ENCODE assay signal across 28 cellular contexts in genomic region chr12:13749380-13749779, GRCh38.
DNase-seq lines count a peak whose midpoint lies in the region; ATAC-seq, FAIRE-seq and TF ChIP-seq lines count a peak whose summit lies in the region.
"Had no signal": no experiment of that assay in that cellular context is flagged by ENCODE, and none has a peak within 500 bp of the region (broad histone marks: within the 10 kb centered on the region; RNA-seq: fewer than 3 reads in every experiment).

No MANE protein-coding gene starts in this region.

- TF ChIP-seq POLR2A in H1 (IDR thresholded peaks at IDR 0.05; ENCODE audit: control extremely low read depth in 1 of 2, low read depth in 2 of 2, low read length in 2 of 2) = no peak

- TF ChIP-seq RAD21 in H1 (IDR thresholded peaks at IDR 0.05 in 1 of 2, conservative IDR thresholded peaks at IDR 0.05 in 1 of 2; ENCODE audit: low read depth in 2 of 2, low read length in 2 of 2) = no peak

- peak in 1 of 2 experiments; percentile 34; a peak in 1 of 3 replicates for TF ChIP-seq EP300 in H1 (IDR thresholded peaks at IDR 0.05; ENCODE audit: borderline replicate concordance in 1 of 2, low read depth in 2 of 2, low read length in 2 of 2)

- H3K79me1 ChIP-seq in H1 (ENCODE audit: low read depth, low read length) (no peaks in the 10 kb centered on the region), mesendoderm (ENCODE audit: low read length) (no peaks in the 10 kb centered on the region)

- peak overlapping the region; percentile 32 to 49 for H3K4me2 ChIP-seq in H1 (ENCODE audit: insufficient read depth in 1 of 2, low read depth in 2 of 2, low read length in 2 of 2)
- no peak overlapping the region for H3K4me2 ChIP-seq in mesendoderm (ENCODE audit: low read length)
- H3K4me2 ChIP-seq: BLaER1 had no signal

- ATAC-seq in GM21447 (IDR thresholded peaks at IDR 0.05; ENCODE audit: unreplicated experiment) = no peak
- ATAC-seq in HG03442 (IDR thresholded peaks at IDR 0.05; ENCODE audit: unreplicated experiment) = no peak
- ATAC-seq in GM18858 (IDR thresholded peaks at IDR 0.05; ENCODE audit: unreplicated experiment) = no peak
- ATAC-seq: activated CD4-positive, CD25-positive, alpha-beta regulatory T cell treated with anti-CD3 and anti-CD28 coated beads, Interleukin-2, amount 50 U/mL, for 24 hours; naive thymus-derived CD4-positive, alpha-beta T cell; stimulated activated naive B cell treated with anti-CD40 and anti-IgM and Interleukin-4, amounts not matched to agents 10 μg/mL and 1 μg/mL and 100 μg/mL, for 72 hours; upper lobe of right lung had no signal

- H3K9me3 ChIP-seq in HEK293 (ENCODE audit: control insufficient read depth, insufficient read depth, low read depth, low read length) = no peaks in the 10 kb centered on the region
- H3K9me3 ChIP-seq in H1 (ENCODE audit: insufficient read depth in 2 of 2, low read depth in 1 of 2, low read length in 1 of 2) = no peaks in the 10 kb centered on the region
- H3K9me3 ChIP-seq: BLaER1, colonic mucosa, left ventricle myocardium inferior, upper lobe of right lung had no signal

- H3K4ac ChIP-seq in H1 (replicated peaks; ENCODE audit: insufficient read length, low read depth, low read length) (no peak overlapping the region), mesendoderm (ENCODE audit: low read depth, low read length) (no peak overlapping the region)

- no peak overlapping the region for H4K8ac ChIP-seq in H1 (ENCODE audit: extremely low read depth, insufficient read depth, low read length)
- no peak overlapping the region for H4K8ac ChIP-seq in mesendoderm (ENCODE audit: low read depth, low read length)

- no peak overlapping the region for H3K14ac ChIP-seq in H1 (ENCODE audit: insufficient read length)

- CTCF ChIA-PET in HEK293 (lab: Yijun Ruan, JAX) = interaction anchor here (1.0 kb wide), 1 partner anchor 233 kb away, joined by 3 read pairs; no protein-coding TSS in a partner anchor
- CTCF ChIA-PET in H1 (lab: Charles Lee; ENCODE audit: partially characterized antibody) = interaction anchor here (1.0 to 2.2 kb wide), 6 partner anchors 13 to 515 kb away, joined by 3 to 7 read pairs (median 4); no protein-coding TSS in a partner anchor

- H2BK12ac ChIP-seq in H1 (ENCODE audit: low read depth, low read length) = no peak overlapping the region

- WGBS in H1 (ENCODE audit: extremely low coverage in 1 of 2, insufficient coverage in 1 of 2, insufficient read length in 1 of 2, insufficient replicate concordance in 2 of 2, low coverage in 1 of 2, low lambda C conversion rate in 2 of 2, missing lambda C conversion rate in 1 of 2), 2 experiments = 0% methylated on average over 1 of the region's 1 CpG; no CpG with 5 or more reads in 1 of the 2 experiments
- no CpG with 5 or more reads among the region's 1 CpG for WGBS in mesendoderm (ENCODE audit: extremely low coverage, insufficient coverage, low lambda C conversion rate)

- H3K18ac ChIP-seq in H1 (ENCODE audit: extremely low read depth, low read length) (no peak overlapping the region), mesendoderm (ENCODE audit: low read length) (no peak overlapping the region)

- no peak overlapping the region for H3K56ac ChIP-seq in H1 (replicated peaks; ENCODE audit: insufficient read length, low read depth, low read length)
- H3K56ac ChIP-seq in mesendoderm (ENCODE audit: low read length) = no peak overlapping the region

- no peak overlapping the region for H2AFZ ChIP-seq in H1 (ENCODE audit: low read length)

- H4K20me1 ChIP-seq in H1 (replicated peaks in 1 of 2; ENCODE audit: control insufficient read depth in 1 of 2, insufficient read depth in 2 of 2, low read length in 2 of 2) = no peaks in the 10 kb centered on the region
- H4K20me1 ChIP-seq: BLaER1 had no signal

- H3K27me3 ChIP-seq in H1 (replicated peaks in 1 of 4; ENCODE audit: control insufficient read depth in 3 of 4, extremely low read depth in 1 of 4, insufficient read depth in 3 of 4, low read length in 3 of 4) (peaks cover 1 to 13% (median 7%) of the 10 kb centered on the region in 4 experiments; a peak in 5 of 7 replicates), mesendoderm (ENCODE audit: insufficient read depth, low read length, poor library complexity) (peaks cover 13% of the 10 kb centered on the region)
- H3K27me3 ChIP-seq: BLaER1, colonic mucosa had no signal

- H4K91ac ChIP-seq in H1 (replicated peaks; ENCODE audit: insufficient read length, low read length) = no peak overlapping the region

- H2AK5ac ChIP-seq in H1 (ENCODE audit: low read depth, low read length) (no peak overlapping the region), mesendoderm (ENCODE audit: low read length) (no peak overlapping the region)

- H2BK5ac ChIP-seq in H1 (ENCODE audit: low read depth, low read length) = no peak overlapping the region
- H2BK5ac ChIP-seq in mesendoderm (ENCODE audit: low read length) = no peak overlapping the region

- DNase-seq in NCI-H1930 (lab: John Stamatoyannopoulos, UW) (peak; percentile 3 to 6), H1 (ENCODE audit: low read depth in 1 of 2, low spot score in 2 of 2) (peak; percentile 46 to 70), mesendoderm (peak; percentile 81), KBM-7 (no peak)
- DNase-seq: activated CD4-positive, alpha-beta memory T cell treated with anti-CD3 and anti-CD28 coated beads for 36 hours; activated CD8-positive, alpha-beta memory T cell treated with anti-CD3 and anti-CD28 coated beads, Interleukin-2, amount 50 U/mL, for 4 hours; activated naive CD4-positive, alpha-beta T cell treated with anti-CD3 and anti-CD28 coated beads, Interleukin-2, amount 10 ng/mL, durations not matched to agents 7 days and 5 days; amniotic stem cell; colonic mucosa; DMS53; effector memory CD4-positive, alpha-beta T cell; head of caudate nucleus; left ventricle myocardium inferior; naive thymus-derived CD4-positive, alpha-beta T cell; NCI-H774; stimulated activated CD4-positive, alpha-beta T cell treated with anti-CD3 and anti-CD28 coated beads, Interleukin-15, amount 100 ng/mL, for 24 hours; stimulated activated naive B cell treated with anti-CD40 and anti-IgM and Interleukin-4, amounts not matched to agents 10 μg/mL and 1 μg/mL and 100 μg/mL, for 72 hours; upper lobe of right lung had no signal

- no peaks in the 10 kb centered on the region for H3K23me2 ChIP-seq in H1 (ENCODE audit: low read depth, low read length)

- no peak overlapping the region for H4K5ac ChIP-seq in H1 (ENCODE audit: insufficient read length, low read depth, low read length)
- H4K5ac ChIP-seq in mesendoderm (ENCODE audit: low read length) = no peak overlapping the region

- TF ChIP-seq CTCF in HEK293 (tag by site-specific recombination; IDR thresholded peaks at IDR 0.05) = no peak
- no peak for TF ChIP-seq CTCF in H1 (IDR thresholded peaks at IDR 0.05; ENCODE audit: control extremely low read depth in 1 of 3, insufficient read depth in 1 of 3, low read depth in 1 of 3, low read length in 3 of 3)

- POLR2A ChIA-PET in HEK293 (lab: Yijun Ruan, JAX) = no interaction called here
- POLR2A ChIA-PET in H1 (lab: Charles Lee; ENCODE audit: partially characterized antibody) = interaction anchor here (0.9 kb wide), 2 partner anchors 192 to 233 kb away, joined by 3 to 4 read pairs; no protein-coding TSS in a partner anchor

- no peak overlapping the region for H3K23ac ChIP-seq in H1 (ENCODE audit: insufficient read length)
- H3K23ac ChIP-seq in mesendoderm (ENCODE audit: low read length) = no peak overlapping the region

- H2BK20ac ChIP-seq in H1 (ENCODE audit: low read length) = no peak overlapping the region

- no peak overlapping the region for H3K9ac ChIP-seq in H1 (replicated peaks in 1 of 4; ENCODE audit: extremely low read depth in 1 of 4, low read depth in 3 of 4, low read length in 3 of 4)
- no peak overlapping the region for H3K9ac ChIP-seq in mesendoderm (ENCODE audit: low read length)
- H3K9ac ChIP-seq: BLaER1 had no signal

- H3K36me3 ChIP-seq in HEK293 (ENCODE audit: control insufficient read depth in 2 of 2, insufficient read depth in 1 of 2, low read length in 2 of 2) (no peaks in the 10 kb centered on the region), H1 (ENCODE audit: control insufficient read depth in 2 of 4, insufficient read depth in 4 of 4, low read length in 3 of 4) (no peaks in the 10 kb centered on the region), mesendoderm (ENCODE audit: control insufficient read depth, insufficient read depth, low read length) (no peaks in the 10 kb centered on the region)
- H3K36me3 ChIP-seq: BLaER1, colonic mucosa, left ventricle myocardium inferior, upper lobe of right lung had no signal

- FAIRE-seq in H1 (lab: Jason Lieb, UNC) = peak; percentile 98
- FAIRE-seq: G401.6, TTC549 had no signal

- H2BK120ac ChIP-seq in H1 (replicated peaks; ENCODE audit: low read depth, low read length) (no peak overlapping the region), mesendoderm (ENCODE audit: low read depth, low read length) (no peak overlapping the region)

- H3K27ac ChIP-seq in HEK293 (ENCODE audit: extremely low read depth, low read depth, low read length) (no peak overlapping the region), H1 (ENCODE audit: low read depth, low read length) (no peak overlapping the region), mesendoderm (ENCODE audit: low read depth, low read length) (peak overlapping the region; percentile 48)
- H3K27ac ChIP-seq: BLaER1, colonic mucosa, left ventricle myocardium inferior, RWPE1, SK-N-MC, upper lobe of right lung had no signal

- H3K4me1 ChIP-seq in HEK293 (ENCODE audit: control insufficient read depth, insufficient read depth, low read length) (no peaks in the 10 kb centered on the region), H1 (replicated peaks in 1 of 4; ENCODE audit: control insufficient read depth in 3 of 4, insufficient read depth in 4 of 4, low read length in 3 of 4) (peaks cover 8 to 35% (median 30%) of the 10 kb centered on the region in 4 experiments), mesendoderm (ENCODE audit: control insufficient read depth, low read depth, low read length) (peaks cover 6% of the 10 kb centered on the region)
- H3K4me1 ChIP-seq: BLaER1, colonic mucosa, left ventricle myocardium inferior, upper lobe of right lung had no signal

- H3K4me3 ChIP-seq in HEK293 (ENCODE audit: low read depth, low read length) = no peak overlapping the region
- peak overlapping the region in 1 of 4 experiments; percentile 33; a peak in 1 of 8 replicates for H3K4me3 ChIP-seq in H1 (ENCODE audit: extremely low read depth in 1 of 4, insufficient read depth in 2 of 4, low read depth in 3 of 4, low read length in 4 of 4)
- H3K4me3 ChIP-seq in mesendoderm (ENCODE audit: low read length) = no peak overlapping the region
- H3K4me3 ChIP-seq: BLaER1, colonic mucosa, left ventricle myocardium inferior, SK-N-MC, upper lobe of right lung had no signal

- H3K79me2 ChIP-seq in H1 (ENCODE audit: control insufficient read depth in 1 of 2, insufficient read depth in 2 of 2, low read length in 2 of 2) = no peaks in the 10 kb centered on the region
- no peaks in the 10 kb centered on the region for H3K79me2 ChIP-seq in mesendoderm (ENCODE audit: control insufficient read depth, insufficient read depth, low read length)

- H2BK15ac ChIP-seq in H1 (ENCODE audit: low read length) (no peak overlapping the region), mesendoderm (replicated peaks; ENCODE audit: low read depth) (no peak overlapping the region)

- in situ Hi-C loops in KBM-7 (cut with MboI; ENCODE audit: low pct_unique_long_range_greater_than_20kb, low sequenced_read_pairs) = no loop called here

TF ChIP-seq in HEK293, 187 proteins besides CTCF, POLR2A, EP300 and RAD21 (continues in another document):
- TF ChIP-seq ZIC2 (tag by site-specific recombination; IDR thresholded peaks at IDR 0.05) = peak; percentile 27

Comparison
In these comparisons a context has a peak if more than half of its experiments do, and no peak if none do; other contexts are left out.
1. Of the 6 proteins assayed by ChIP-seq in both HEK293 and H1: peak only in HEK293: none; only in H1: YY1; in both: none; in neither: 5.